ENCODE assay signal across 11 cellular contexts in genomic region chr7:22718200-22718711, GRCh38. TPM values are rescaled to one million over a fixed set of nuclear protein-coding genes. Genes with fewer than 3 reads are reported as not detected.
DNase-seq lines count a peak whose midpoint lies in the region; ATAC-seq and TF ChIP-seq lines count a peak whose summit lies in the region.
"Had no signal": no experiment of that assay in that cellular context is flagged by ENCODE, and none has a peak within 500 bp of the region (broad histone marks: within the 10 kb centered on the region; RNA-seq: fewer than 3 reads in every experiment).

No MANE protein-coding gene starts in this region.

- peak overlapping the region; percentile 98 for H3K4me2 ChIP-seq in OCI-LY3 (ENCODE audit: low read length)

- H3K4me3 ChIP-seq in AG04450 (ENCODE audit: low read depth, low read length): no peak overlapping the region
- H3K4me3 ChIP-seq in OCI-LY3 (ENCODE audit: low read length): peak overlapping the region; percentile 96
- no peak overlapping the region for H3K4me3 ChIP-seq in esophagus muscularis mucosa

- TF ChIP-seq EP300 in esophagus muscularis mucosa (IDR thresholded peaks at IDR 0.05): no peak

- H3K9ac ChIP-seq in OCI-LY3 (ENCODE audit: low read length): peak overlapping the region; percentile 100

- peaks cover 20% of the 10 kb centered on the region for H3K36me3 ChIP-seq in OCI-LY3 (replicated peaks; ENCODE audit: low read depth, low read length)
- no peaks in the 10 kb centered on the region for H3K36me3 ChIP-seq in esophagus muscularis mucosa

- POLR2A ChIA-PET in AG04450 (lab: Yijun Ruan, JAX): interaction anchor here (0.7 to 2.0 kb wide), 3 partner anchors 9 to 141 kb away, joined by 3 to 8 read pairs (median 8); partner anchors contain the start of gene IL6

- intact Hi-C loops in esophagus muscularis mucosa (cut with DNase I): no loop called here

- no peaks in the 10 kb centered on the region for H3K36me3 Mint-ChIP-seq in nephron progenitor cell (ENCODE audit: low read depth)
- no peaks in the 10 kb centered on the region for H3K36me3 Mint-ChIP-seq in T-helper 2 cell treated with Interferon-gamma antibody and Interleukin-4, amounts not matched to agents 5 μg/mL and 100 μg/mL, for 36 hours (ENCODE audit: low read depth)
- no peaks in the 10 kb centered on the region for H3K36me3 Mint-ChIP-seq in stimulated activated memory B cell treated with anti-CD40 and anti-IgM and Interleukin-4, amounts not matched to agents 10 μg/mL and 1 μg/mL and 100 μg/mL, for 72 hours
- H3K36me3 Mint-ChIP-seq: natural killer cell had no signal

- H3K9me3 Mint-ChIP-seq in nephron progenitor cell: no peaks in the 10 kb centered on the region
- no peaks in the 10 kb centered on the region for H3K9me3 Mint-ChIP-seq in T-helper 2 cell treated with Interferon-gamma antibody and Interleukin-4, amounts not matched to agents 5 μg/mL and 100 μg/mL, for 36 hours
- no peaks in the 10 kb centered on the region for H3K9me3 Mint-ChIP-seq in stimulated activated memory B cell treated with anti-CD40 and anti-IgM and Interleukin-4, amounts not matched to agents 10 μg/mL and 1 μg/mL and 100 μg/mL, for 72 hours
- H3K9me3 Mint-ChIP-seq: CD4-positive, alpha-beta T cell; natural killer cell had no signal

- WGBS in esophagus muscularis mucosa: 41% methylated on average over 6 of the region's 6 CpGs

- H3K27me3 Mint-ChIP-seq in nephron progenitor cell (ENCODE audit: low read depth, poor library complexity): peaks cover 7% of the 10 kb centered on the region
- H3K27me3 Mint-ChIP-seq in T-helper 2 cell treated with Interferon-gamma antibody and Interleukin-4, amounts not matched to agents 5 μg/mL and 100 μg/mL, for 36 hours (ENCODE audit: low read depth): peaks cover 67% of the 10 kb centered on the region
- no peaks in the 10 kb centered on the region for H3K27me3 Mint-ChIP-seq in stimulated activated memory B cell treated with anti-CD40 and anti-IgM and Interleukin-4, amounts not matched to agents 10 μg/mL and 1 μg/mL and 100 μg/mL, for 72 hours

- H3K9me3 ChIP-seq in AG04450 (ENCODE audit: control insufficient read depth, insufficient read depth, low read length) (no peaks in the 10 kb centered on the region), OCI-LY3 (ENCODE audit: insufficient read depth, low read length) (no peaks in the 10 kb centered on the region), esophagus muscularis mucosa (no peaks in the 10 kb centered on the region)

- peak overlapping the region; percentile 87 for H3K27ac Mint-ChIP-seq in nephron progenitor cell
- no peak overlapping the region for H3K27ac Mint-ChIP-seq in T-helper 2 cell treated with Interferon-gamma antibody and Interleukin-4, amounts not matched to agents 5 μg/mL and 100 μg/mL, for 36 hours
- H3K27ac Mint-ChIP-seq in stimulated activated memory B cell treated with anti-CD40 and anti-IgM and Interleukin-4, amounts not matched to agents 10 μg/mL and 1 μg/mL and 100 μg/mL, for 72 hours: no peak overlapping the region
- H3K27ac Mint-ChIP-seq: CD4-positive, alpha-beta T cell; natural killer cell had no signal

- peaks cover 67% of the 10 kb centered on the region for H3K4me1 ChIP-seq in OCI-LY3 (ENCODE audit: low read length)
- peaks cover 30 to 58% (median 48%) of the 10 kb centered on the region in 4 donors for H3K4me1 ChIP-seq in esophagus muscularis mucosa

- no peak overlapping the region for H3K4me3 Mint-ChIP-seq in nephron progenitor cell
- H3K4me3 Mint-ChIP-seq in T-helper 2 cell treated with Interferon-gamma antibody and Interleukin-4, amounts not matched to agents 5 μg/mL and 100 μg/mL, for 36 hours: no peak overlapping the region
- H3K4me3 Mint-ChIP-seq in stimulated activated memory B cell treated with anti-CD40 and anti-IgM and Interleukin-4, amounts not matched to agents 10 μg/mL and 1 μg/mL and 100 μg/mL, for 72 hours: no peak overlapping the region
- H3K4me3 Mint-ChIP-seq: CD4-positive, alpha-beta T cell; natural killer cell had no signal

- H3K27me3 ChIP-seq in AG04450 (ENCODE audit: control insufficient read depth, insufficient read depth, low read length): no peaks in the 10 kb centered on the region
- no peaks in the 10 kb centered on the region for H3K27me3 ChIP-seq in OCI-LY3 (ENCODE audit: low read depth, low read length)
- no peaks in the 10 kb centered on the region for H3K27me3 ChIP-seq in esophagus muscularis mucosa

- no peak for TF ChIP-seq CTCF in AG04450 (IDR thresholded peaks at IDR 0.05; ENCODE audit: low read depth, low read length)
- no peak for TF ChIP-seq CTCF in OCI-LY3 (IDR thresholded peaks at IDR 0.05; ENCODE audit: low read depth, low read length)
- no peak for TF ChIP-seq CTCF in esophagus muscularis mucosa (IDR thresholded peaks at IDR 0.05)
- no peak for TF ChIP-seq CTCF in nephron progenitor cell (IDR thresholded peaks at IDR 0.05)

- H3K79me2 ChIP-seq in OCI-LY3 (ENCODE audit: low read length): peaks cover 96% of the 10 kb centered on the region

- peak overlapping the region; percentile 97 for H3K27ac ChIP-seq in AG04450 (ENCODE audit: low read depth, low read length)
- peak overlapping the region; percentile 100 for H3K27ac ChIP-seq in OCI-LY3 (ENCODE audit: low read length)
- peak overlapping the region; percentile 58 to 78 (median 76) for H3K27ac ChIP-seq in esophagus muscularis mucosa (replicated peaks in 1 of 4)

- peaks cover 24% of the 10 kb centered on the region for H3K4me1 Mint-ChIP-seq in nephron progenitor cell
- peaks cover 12% of the 10 kb centered on the region for H3K4me1 Mint-ChIP-seq in T-helper 2 cell treated with Interferon-gamma antibody and Interleukin-4, amounts not matched to agents 5 μg/mL and 100 μg/mL, for 36 hours (ENCODE audit: low read depth)
- peaks cover 36% of the 10 kb centered on the region for H3K4me1 Mint-ChIP-seq in stimulated activated memory B cell treated with anti-CD40 and anti-IgM and Interleukin-4, amounts not matched to agents 10 μg/mL and 1 μg/mL and 100 μg/mL, for 72 hours

- no peak for ATAC-seq in stimulated activated memory B cell treated with anti-CD40 and anti-IgM and Interleukin-4, amounts not matched to agents 10 μg/mL and 1 μg/mL and 100 μg/mL, for 72 hours
- ATAC-seq: natural killer cell had no signal

- TF ChIP-seq POLR2A in esophagus muscularis mucosa (IDR thresholded peaks at IDR 0.05; ENCODE audit: low read depth): no peak

- no peaks in the 10 kb centered on the region for H4K20me1 ChIP-seq in OCI-LY3 (ENCODE audit: insufficient read depth, low read length)

- CTCF ChIA-PET in AG04450 (lab: Charles Lee): interaction anchor here (1.6 to 3.8 kb wide), 2 partner anchors 10 to 157 kb away, joined by 8 to 21 read pairs; partner anchors contain the start of gene IL6

- DNase-seq in AG04450 (ENCODE audit: low read depth, low spot score) (peak; percentile 74), esophagus muscularis mucosa (ENCODE audit: extremely low spot score) (peak; percentile 89), nephron progenitor cell (no peak), COLO668 (lab: John Stamatoyannopoulos, UW; ENCODE audit: unreplicated experiment) (no peak), GM19240 (ENCODE audit: insufficient read length, low spot score) (no peak)
- no peak for DNase-seq in T-helper 2 cell treated with Interferon-gamma antibody and Interleukin-4, amounts not matched to agents 5 μg/mL and 100 μg/mL, for 36 hours (ENCODE audit: low spot score)
- DNase-seq: CD4-positive, alpha-beta T cell; natural killer cell; NCI-H748 treated with DMSO at 0.1 percent for 48 hours had no signal

- no peak overlapping the region for H2AFZ ChIP-seq in OCI-LY3 (ENCODE audit: low read depth, low read length)

RNA-seq across cellular contexts. Expression of gene IL6, which starts 8.7 kb away (rescaled TPM):
- 12.7 and 18.4 TPM in 2 replicates for polyA plus RNA-seq in AG04450 (2011; rRNA removed)
- 11.2 and 14.8 TPM in 2 replicates for polyA minus RNA-seq in AG04450 (2011; rRNA and poly(A)+ RNA removed)
- total RNA-seq in esophagus muscularis mucosa: 10 to 100 TPM in 1 of 4 donors, 1 to 10 TPM in 2, under 1 TPM in 1; 0.83 to 51.4 (median 3.4) TPM
- total RNA-seq: CD4-positive, alpha-beta T cell had no signal

Comparison
In these comparisons a context has a peak if more than half of its experiments do, and no peak if none do; other contexts are left out.
1. DNase-seq: peak in AG04450 (single experiment) and esophagus muscularis mucosa (single experiment); none in nephron progenitor cell (single experiment), T-helper 2 cell treated with Interferon-gamma antibody and Interleukin-4, amounts not matched to agents 5 μg/mL and 100 μg/mL, for 36 hours (single experiment), COLO668 (single experiment) and GM19240 (single experiment).
2. Peak in every context shown above with its lines, with median percentiles within 50 percentile points of each other: H3K27ac ChIP-seq.